ENCODE assay signal across 8 cellular contexts in genomic region chr6:40719671-40720374, GRCh38.
DNase-seq lines count a peak whose midpoint lies in the region; ATAC-seq and TF ChIP-seq lines count a peak whose summit lies in the region.

No MANE protein-coding gene starts in this region.

- ATAC-seq in GM18858 (IDR thresholded peaks at IDR 0.05; ENCODE audit: unreplicated experiment) (peak; percentile 65), HG03442 (IDR thresholded peaks at IDR 0.05; ENCODE audit: unreplicated experiment) (peak; percentile 54), thoracic aorta (ENCODE audit: insufficient number of reproducible peaks, low FRiP score, low read depth) (no peak)
- no peak for ATAC-seq in stimulated activated effector memory CD8-positive, alpha-beta T cell treated with anti-CD3 and anti-CD28 coated beads, Interleukin-12 subunit alpha, Interleukin-12 subunit beta, amount 100 ng/mL, for 72 hours
- ATAC-seq in activated CD8-positive, alpha-beta memory T cell treated with anti-CD3 and anti-CD28 coated beads, Interleukin-2, amount 10 ng/mL, durations not matched to agents 7 days and 5 days: no peak

- peaks cover 8 to 34% of the 10 kb centered on the region in 2 donors for H3K4me1 ChIP-seq in thoracic aorta (ENCODE audit: control insufficient read depth in 1 of 2, low read depth in 2 of 2)

- peaks cover 15% of the 10 kb centered on the region for H3K27me3 Mint-ChIP-seq in activated CD8-positive, alpha-beta memory T cell treated with anti-CD3 and anti-CD28 coated beads, Interleukin-2, amount 10 ng/mL, durations not matched to agents 7 days and 5 days

- no peaks in the 10 kb centered on the region for H3K9me3 Mint-ChIP-seq in stimulated activated effector memory CD8-positive, alpha-beta T cell treated with anti-CD3 and anti-CD28 coated beads, Interleukin-12 subunit alpha, Interleukin-12 subunit beta, amount 100 ng/mL, for 72 hours
- H3K9me3 Mint-ChIP-seq in activated CD8-positive, alpha-beta memory T cell treated with anti-CD3 and anti-CD28 coated beads, Interleukin-2, amount 10 ng/mL, durations not matched to agents 7 days and 5 days (ENCODE audit: low read depth): no peaks in the 10 kb centered on the region

- H3K4me1 Mint-ChIP-seq in stimulated activated effector memory CD8-positive, alpha-beta T cell treated with anti-CD3 and anti-CD28 coated beads, Interleukin-12 subunit alpha, Interleukin-12 subunit beta, amount 100 ng/mL, for 72 hours: peaks cover 14% of the 10 kb centered on the region
- peaks cover 4% of the 10 kb centered on the region for H3K4me1 Mint-ChIP-seq in activated CD8-positive, alpha-beta memory T cell treated with anti-CD3 and anti-CD28 coated beads, Interleukin-2, amount 10 ng/mL, durations not matched to agents 7 days and 5 days

- H3K27ac Mint-ChIP-seq in stimulated activated effector memory CD8-positive, alpha-beta T cell treated with anti-CD3 and anti-CD28 coated beads, Interleukin-12 subunit alpha, Interleukin-12 subunit beta, amount 100 ng/mL, for 72 hours: no peak overlapping the region
- H3K27ac Mint-ChIP-seq in activated CD8-positive, alpha-beta memory T cell treated with anti-CD3 and anti-CD28 coated beads, Interleukin-2, amount 10 ng/mL, durations not matched to agents 7 days and 5 days: no peak overlapping the region

- H3K9me3 ChIP-seq in WERI-Rb-1 (ENCODE audit: severe bottlenecking) (no peaks in the 10 kb centered on the region), thoracic aorta (no peaks in the 10 kb centered on the region)

- H3K27ac ChIP-seq in WERI-Rb-1 (peak overlapping the region; percentile 88), thoracic aorta (peak overlapping the region; percentile 69 to 85)

- no peaks in the 10 kb centered on the region for H3K27me3 ChIP-seq in WERI-Rb-1 (ENCODE audit: insufficient read depth, low read depth, severe bottlenecking)
- no peaks in the 10 kb centered on the region for H3K27me3 ChIP-seq in thoracic aorta (replicated peaks; ENCODE audit: insufficient read depth)

- DNase-seq in AG04449 (ENCODE audit: low read depth, low spot score) (peak; percentile 41), WERI-Rb-1 (no peak), inferior parietal cortex (ENCODE audit: extremely low spot score) (peak; percentile 59), thoracic aorta (ENCODE audit: low spot score) (no peak)
- no peak for DNase-seq in stimulated activated effector memory CD8-positive, alpha-beta T cell treated with anti-CD3 and anti-CD28 coated beads, Interleukin-12 subunit alpha, Interleukin-12 subunit beta, amount 100 ng/mL, for 72 hours (ENCODE audit: low spot score in 2 of 2)
- DNase-seq in activated CD8-positive, alpha-beta memory T cell treated with anti-CD3 and anti-CD28 coated beads, Interleukin-2, amount 10 ng/mL, durations not matched to agents 7 days and 5 days: no peak

- TF ChIP-seq CTCF in AG04449 (IDR thresholded peaks at IDR 0.05; ENCODE audit: insufficient read depth, low read length, missing control alignments) (no peak), WERI-Rb-1 (IDR thresholded peaks at IDR 0.05; ENCODE audit: low read depth, low read length) (no peak), thoracic aorta (IDR thresholded peaks at IDR 0.05) (no peak)

- no peak overlapping the region for H3K4me3 Mint-ChIP-seq in stimulated activated effector memory CD8-positive, alpha-beta T cell treated with anti-CD3 and anti-CD28 coated beads, Interleukin-12 subunit alpha, Interleukin-12 subunit beta, amount 100 ng/mL, for 72 hours
- no peak overlapping the region for H3K4me3 Mint-ChIP-seq in activated CD8-positive, alpha-beta memory T cell treated with anti-CD3 and anti-CD28 coated beads, Interleukin-2, amount 10 ng/mL, durations not matched to agents 7 days and 5 days

- H3K4me3 ChIP-seq in AG04449 (ENCODE audit: low read depth, low read length) (peak overlapping the region; percentile 30; the same call in 1 of the 2 replicates), WERI-Rb-1 (ENCODE audit: low read depth, low read length) (peak overlapping the region; percentile 11), thoracic aorta (peak overlapping the region; percentile 54)

- CTCF ChIA-PET in AG04449 (lab: Yijun Ruan, JAX): no interaction called here
- CTCF ChIA-PET in activated CD8-positive, alpha-beta memory T cell treated with anti-CD3 and anti-CD28 coated beads, Interleukin-2, amount 10 ng/mL, durations not matched to agents 7 days and 5 days (lab: Charles Lee): no interaction called here

- no peaks in the 10 kb centered on the region for H3K36me3 Mint-ChIP-seq in stimulated activated effector memory CD8-positive, alpha-beta T cell treated with anti-CD3 and anti-CD28 coated beads, Interleukin-12 subunit alpha, Interleukin-12 subunit beta, amount 100 ng/mL, for 72 hours
- no peaks in the 10 kb centered on the region for H3K36me3 Mint-ChIP-seq in activated CD8-positive, alpha-beta memory T cell treated with anti-CD3 and anti-CD28 coated beads, Interleukin-2, amount 10 ng/mL, durations not matched to agents 7 days and 5 days

- no peaks in the 10 kb centered on the region for H3K36me3 ChIP-seq in WERI-Rb-1
- H3K36me3 ChIP-seq in thoracic aorta: no peaks in the 10 kb centered on the region

- POLR2A ChIA-PET in AG04449 (lab: Yijun Ruan, JAX): no interaction called here

Comparison
In these comparisons a context has a peak if more than half of its experiments do, and no peak if none do; other contexts are left out.
1. DNase-seq: peak in AG04449 (single experiment) and inferior parietal cortex (single experiment); none in WERI-Rb-1 (single experiment), thoracic aorta (single experiment), stimulated activated effector memory CD8-positive, alpha-beta T cell treated with anti-CD3 and anti-CD28 coated beads, Interleukin-12 subunit alpha, Interleukin-12 subunit beta, amount 100 ng/mL, for 72 hours (0 of 2) and activated CD8-positive, alpha-beta memory T cell treated with anti-CD3 and anti-CD28 coated beads, Interleukin-2, amount 10 ng/mL, durations not matched to agents 7 days and 5 days (single experiment).
2. ATAC-seq: peak in GM18858 (single experiment) and HG03442 (single experiment); none in thoracic aorta (single experiment), stimulated activated effector memory CD8-positive, alpha-beta T cell treated with anti-CD3 and anti-CD28 coated beads, Interleukin-12 subunit alpha, Interleukin-12 subunit beta, amount 100 ng/mL, for 72 hours (single experiment) and activated CD8-positive, alpha-beta memory T cell treated with anti-CD3 and anti-CD28 coated beads, Interleukin-2, amount 10 ng/mL, durations not matched to agents 7 days and 5 days (single experiment).
3. Peak in every context shown above with its lines, with median percentiles within 50 percentile points of each other: H3K4me3 ChIP-seq.